ENCODE assay signal across 9 cellular contexts in the genomic region with DNA sequence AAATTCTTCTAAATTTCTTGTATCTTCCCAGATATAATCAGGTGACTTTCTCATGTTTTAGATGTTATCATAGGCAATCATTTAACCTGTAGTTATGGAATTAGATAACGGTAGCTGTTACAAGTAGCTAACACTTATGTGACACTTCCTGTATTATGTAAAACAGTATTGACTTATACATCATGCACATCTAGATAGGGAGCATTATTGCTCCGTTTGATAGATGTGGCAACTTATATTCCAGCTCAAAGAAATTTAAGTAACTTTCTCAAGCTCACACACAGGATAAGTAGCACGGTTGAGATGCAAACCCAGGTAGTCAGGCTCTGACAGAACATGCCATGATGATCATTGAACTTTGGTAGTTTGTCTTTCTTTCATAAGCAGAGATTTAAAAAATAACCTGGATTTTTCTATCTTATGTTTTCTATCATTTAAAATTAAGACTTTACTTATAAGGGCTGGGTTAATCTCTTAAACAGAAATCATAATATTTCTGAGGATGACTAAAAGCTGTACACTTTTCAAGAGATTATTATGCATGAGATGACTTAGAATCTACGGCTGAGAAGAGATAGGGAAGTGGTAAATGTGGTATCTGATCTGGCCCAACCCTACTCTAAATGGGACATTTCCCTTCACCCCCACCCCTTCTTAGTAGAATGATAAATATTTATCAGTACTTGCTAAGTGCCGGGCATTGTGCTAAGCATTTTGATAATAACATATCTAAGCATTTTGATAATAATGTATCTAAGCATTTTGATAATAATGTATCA.
A peak's percentile ranks its signal among the peaks of the same experiment; 100 is the strongest.
DNase-seq lines count a peak whose midpoint lies in the region; ATAC-seq and TF ChIP-seq lines count a peak whose summit lies in the region.
"Had no signal": no experiment of that assay in that cellular context is flagged by ENCODE, and none has a peak within 500 bp of the region (broad histone marks: within the 10 kb centered on the region; RNA-seq: fewer than 3 reads in every experiment).

No MANE protein-coding gene starts in this region.

- no peak for TF ChIP-seq CTCF in PC-9 (conservative IDR thresholded peaks at IDR 0.05)

- H3K9me3 ChIP-seq in PC-9 (ENCODE audit: insufficient read depth, low read depth), result no peaks in the 10 kb centered on the region

- peaks cover 16% of the 10 kb centered on the region for H3K4me1 Mint-ChIP-seq in T-helper 2 cell treated with Interferon-gamma antibody and Interleukin-4, amounts not matched to agents 5 μg/mL and 100 μg/mL, for 36 hours (ENCODE audit: low read depth)

- no peaks in the 10 kb centered on the region for H4K20me1 ChIP-seq in PC-9 (ENCODE audit: insufficient read depth)

- no peak overlapping the region for H3K27ac ChIP-seq in PC-9

- no peaks in the 10 kb centered on the region for H3K27me3 ChIP-seq in PC-9 (ENCODE audit: insufficient read depth, low read depth)

- no peaks in the 10 kb centered on the region for H3K79me2 ChIP-seq in PC-9 (ENCODE audit: low read depth)

- POLR2A ChIA-PET in PC-9 (lab: Charles Lee; ENCODE audit: unreplicated experiment), result no interaction called here

- peaks cover 16% of the 10 kb centered on the region for H3K27me3 Mint-ChIP-seq in T-helper 2 cell treated with Interferon-gamma antibody and Interleukin-4, amounts not matched to agents 5 μg/mL and 100 μg/mL, for 36 hours (ENCODE audit: low read depth)

- no peaks in the 10 kb centered on the region for H3K36me3 ChIP-seq in PC-9 (ENCODE audit: low read depth)

- H3K9me3 Mint-ChIP-seq in T-helper 2 cell treated with Interferon-gamma antibody and Interleukin-4, amounts not matched to agents 5 μg/mL and 100 μg/mL, for 36 hours, result peaks cover 9% of the 10 kb centered on the region

- H3F3A ChIP-seq in PC-9 (ENCODE audit: insufficient read depth, low read depth), result no peaks in the 10 kb centered on the region

- no peaks in the 10 kb centered on the region for H3K9me2 ChIP-seq in PC-9 (ENCODE audit: insufficient read depth)

- no peaks in the 10 kb centered on the region for H3K36me3 Mint-ChIP-seq in T-helper 2 cell treated with Interferon-gamma antibody and Interleukin-4, amounts not matched to agents 5 μg/mL and 100 μg/mL, for 36 hours (ENCODE audit: low read depth)

- ATAC-seq in GM19395 (IDR thresholded peaks at IDR 0.05; ENCODE audit: unreplicated experiment), result peak; percentile 94
- peak; percentile 85 for ATAC-seq in HG03139 (IDR thresholded peaks at IDR 0.05; ENCODE audit: unreplicated experiment)

- DNase-seq in CD1c-positive myeloid dendritic cell (ENCODE audit: extremely low spot score) (peak; percentile 69), C1 segment of cervical spinal cord (lab: John Stamatoyannopoulos, UW) (no peak), NCI-H1417 (lab: John Stamatoyannopoulos, UW) (no peak), PC-9 (no peak)
- DNase-seq in T-helper 2 cell treated with Interferon-gamma antibody and Interleukin-4, amounts not matched to agents 5 μg/mL and 100 μg/mL, for 36 hours (ENCODE audit: low spot score), result no peak
- no peak for DNase-seq in stimulated activated CD4-positive, alpha-beta T cell treated with anti-CD3 and anti-CD28 coated beads, Interleukin-1b, Interleukin-23, amount 100 ng/mL, for 48 hours
- DNase-seq: NCI-H526 treated with DMSO at 0.1 percent for 48 hours had no signal

- H2AFZ ChIP-seq in PC-9, result no peak overlapping the region

- intact Hi-C loops in PC-9 (cut with micrococcal nuclease; ENCODE audit: unreplicated experiment), result no loop called here

- H3K4me3 Mint-ChIP-seq in T-helper 2 cell treated with Interferon-gamma antibody and Interleukin-4, amounts not matched to agents 5 μg/mL and 100 μg/mL, for 36 hours, result peak overlapping the region; percentile 40

- CTCF ChIA-PET in PC-9 (lab: Charles Lee), result no interaction called here

- no TSS peak for BruUV-seq in PC-9 (replicated peaks; lab: Mats Ljungman, UMichigan)

- no peak overlapping the region for H3K4me2 ChIP-seq in PC-9

- peaks cover 4% of the 10 kb centered on the region; the same call in 1 of the 2 replicates for H3K4me1 ChIP-seq in PC-9 (replicated peaks; ENCODE audit: insufficient read depth)

- H3K4me3 ChIP-seq in PC-9, result no peak overlapping the region

- peak overlapping the region; percentile 32 for H3K27ac Mint-ChIP-seq in T-helper 2 cell treated with Interferon-gamma antibody and Interleukin-4, amounts not matched to agents 5 μg/mL and 100 μg/mL, for 36 hours
